Comparison of ENCODE assay signal across 8 cellular contexts in the genomic region with DNA sequence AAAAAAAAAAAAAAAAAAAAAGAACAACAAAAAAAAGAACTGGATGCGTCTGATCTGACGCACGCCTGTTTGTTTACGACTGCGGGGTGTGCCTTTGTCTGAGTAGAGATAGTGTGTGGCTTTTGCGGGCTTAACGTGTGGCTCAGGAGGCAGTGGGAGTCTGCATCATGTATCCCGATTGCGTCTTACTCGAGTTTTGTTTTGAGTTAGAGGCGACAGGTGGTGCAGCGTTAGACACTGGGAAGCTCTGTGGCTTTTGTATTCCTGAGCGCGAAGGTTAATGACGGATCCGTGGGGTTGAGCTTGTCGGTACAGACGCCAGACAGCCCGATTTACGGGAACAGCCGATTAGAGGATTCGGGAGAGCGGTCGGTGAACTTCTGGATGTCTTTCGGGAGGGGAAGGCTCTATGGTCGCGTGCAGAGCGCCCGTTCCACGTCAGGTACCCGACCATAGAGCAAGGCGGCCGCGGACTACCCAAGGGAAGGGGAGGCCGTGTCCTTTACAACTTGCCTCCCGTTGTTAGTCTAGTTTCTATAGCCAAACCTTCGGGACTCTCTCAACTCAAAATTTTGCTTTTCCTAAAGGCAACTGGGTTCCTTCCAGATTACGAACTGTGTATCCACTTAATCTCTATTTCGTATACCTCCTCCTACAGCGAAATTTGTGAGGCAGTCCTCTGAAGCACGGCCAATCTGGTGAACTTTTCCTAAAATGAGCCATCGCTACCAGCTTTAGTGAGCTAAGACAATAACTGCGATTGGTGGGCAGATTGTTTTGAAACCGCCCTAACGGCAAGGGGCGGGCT. TPM values are rescaled to one million over a fixed set of nuclear protein-coding genes. Genes with fewer than 3 reads are reported as not detected.
A peak's percentile ranks its signal among the peaks of the same experiment; 100 is the strongest.
DNase-seq lines count a peak whose midpoint lies in the region; ATAC-seq and TF ChIP-seq lines count a peak whose summit lies in the region.

No MANE protein-coding gene starts in this region.

- intact Hi-C loops in mammary epithelial cell (cut with micrococcal nuclease): loop anchor here (5.0 kb wide), 3 partner anchors 89 to 601 kb away; a partner anchor contains a TSS

- peak overlapping the region; percentile 91 for H3K27ac ChIP-seq in DOHH2 (ENCODE audit: low read depth, low read length)
- H3K27ac ChIP-seq in mammary epithelial cell (ENCODE audit: insufficient read depth, low read depth, low read length): peak overlapping the region; percentile 92

- H3K9ac ChIP-seq in mammary epithelial cell (ENCODE audit: insufficient read depth, low read length): peak overlapping the region; percentile 95

- H3K79me2 ChIP-seq in DOHH2 (ENCODE audit: control insufficient read depth, low read length) (peaks cover 46% of the 10 kb centered on the region), mammary epithelial cell (ENCODE audit: insufficient read depth, low read length) (peaks cover 48% of the 10 kb centered on the region)

- peak; percentile 8 for ATAC-seq in GM21737 (IDR thresholded peaks at IDR 0.05; ENCODE audit: unreplicated experiment)

- CTCF ChIA-PET in mammary epithelial cell (lab: Charles Lee; ENCODE audit: low non-redundant PET): interaction anchor here (0.7 kb wide), 1 partner anchor 168 kb away, joined by 8 read pairs; no protein-coding TSS in a partner anchor

- no peak for TF ChIP-seq CTCF in DOHH2 (IDR thresholded peaks at IDR 0.05; ENCODE audit: low read depth, low read length, poor library complexity, severe bottlenecking)
- no peak for TF ChIP-seq CTCF in WI38 (IDR thresholded peaks at IDR 0.05; ENCODE audit: low read depth, low read length)
- no peak for TF ChIP-seq CTCF in mammary epithelial cell (conservative IDR thresholded peaks at IDR 0.05 in 1 of 2, IDR thresholded peaks at IDR 0.05 in 1 of 2; ENCODE audit: extremely low read depth in 1 of 2, insufficient read depth in 1 of 2, low read depth in 1 of 2, low read length in 2 of 2)
- TF ChIP-seq CTCF in kidney epithelial cell (IDR thresholded peaks at IDR 0.05; ENCODE audit: insufficient read depth, low read length, poor library complexity, severe bottlenecking): no peak

- H3K4me3 ChIP-seq in DOHH2 (ENCODE audit: low read length) (peak overlapping the region; percentile 91), WI38 (ENCODE audit: low read depth, low read length) (peak overlapping the region; percentile 71), mammary epithelial cell (replicated peaks in 1 of 3; ENCODE audit: insufficient read depth in 1 of 3, low read depth in 2 of 3, low read length in 3 of 3) (peak overlapping the region; percentile 55 to 76 (median 69)), kidney epithelial cell (ENCODE audit: low read depth, low read length) (peak overlapping the region; percentile 67)

- H3K9me2 ChIP-seq in DOHH2 (replicated peaks; ENCODE audit: control insufficient read depth, low read length): no peaks in the 10 kb centered on the region

- H3F3A ChIP-seq in DOHH2 (ENCODE audit: control insufficient read depth, insufficient read depth): peaks cover 8% of the 10 kb centered on the region; the same call in 1 of the 2 replicates

- H3K36me3 ChIP-seq in DOHH2 (ENCODE audit: control insufficient read depth, low read length) (peaks cover 44% of the 10 kb centered on the region), mammary epithelial cell (ENCODE audit: insufficient read depth, low read length) (peaks cover 20% of the 10 kb centered on the region), kidney epithelial cell (ENCODE audit: control insufficient read depth, insufficient read depth, low read length) (peaks cover 4% of the 10 kb centered on the region)

- H3K4me2 ChIP-seq in DOHH2 (ENCODE audit: low read length) (peak overlapping the region; percentile 77), mammary epithelial cell (ENCODE audit: insufficient read depth, low read depth, low read length) (peak overlapping the region; percentile 86)

- no peaks in the 10 kb centered on the region for H3K9me3 ChIP-seq in DOHH2 (ENCODE audit: control insufficient read depth, insufficient read depth, low read length)
- no peaks in the 10 kb centered on the region for H3K9me3 ChIP-seq in mammary epithelial cell (replicated peaks; ENCODE audit: insufficient read depth, low read length)

- peak overlapping the region; percentile 66 for H2AFZ ChIP-seq in mammary epithelial cell (ENCODE audit: low read depth, low read length)

- peaks cover 26% of the 10 kb centered on the region for H3K4me1 ChIP-seq in DOHH2 (ENCODE audit: control insufficient read depth, low read length)
- peaks cover 20% of the 10 kb centered on the region for H3K4me1 ChIP-seq in mammary epithelial cell (ENCODE audit: insufficient read depth, low read length)

- TSS peak; percentile 31 for BruUV-seq in mammary epithelial cell (replicated peaks; lab: Mats Ljungman, UMichigan)

- dilution Hi-C loops in mammary epithelial cell (cut with HindIII; ENCODE audit: low sequenced_read_pairs): no loop called here

- H3K27me3 ChIP-seq in DOHH2 (ENCODE audit: control insufficient read depth, low read length) (peaks cover 7% of the 10 kb centered on the region; the same call in 1 of the 2 replicates), mammary epithelial cell (ENCODE audit: insufficient read depth, low read length) (no peaks in the 10 kb centered on the region), kidney epithelial cell (ENCODE audit: control insufficient read depth, insufficient read depth, low read length) (no peaks in the 10 kb centered on the region)

- DNase-seq in NAMALWA (ENCODE audit: low spot score) (peak; percentile 81), mammary epithelial cell (peak; percentile 69), kidney epithelial cell (ENCODE audit: low read depth) (no peak), globus pallidus (ENCODE audit: low spot score) (no peak)
- DNase-seq in stimulated activated CD4-positive, alpha-beta T cell treated with anti-CD3 and anti-CD28 coated beads, Interleukin-1b, Interleukin-23, amount 100 ng/mL, for 4 hours (ENCODE audit: low read depth in 2 of 2): peak; percentile 40 to 51

- WGBS in mammary epithelial cell (ENCODE audit: low coverage, missing lambda C conversion rate): 2% methylated on average over 34 of the region's 46 CpGs

- in situ Hi-C loops in mammary epithelial cell (cut with MboI; ENCODE audit: low sequenced_read_pairs in 2 of 2): loop anchor here (5.0 kb wide), 2 partner anchors 41 to 61 kb away; no protein-coding TSS in a partner anchor

- H4K20me1 ChIP-seq in DOHH2 (ENCODE audit: control insufficient read depth, insufficient read depth, low read depth, low read length) (peaks cover 15% of the 10 kb centered on the region), mammary epithelial cell (ENCODE audit: insufficient read depth, low read length) (no peaks in the 10 kb centered on the region)

RNA-seq across cellular contexts. Expression of a gene that starts 0.9 kb away (rescaled TPM):
- total RNA-seq in mammary epithelial cell: 100 to 1,000 TPM in 1 of 2 donors, 10 to 100 TPM in 1; 80.7 to 175 TPM
- 38.8 TPM for polyA plus RNA-seq in mammary epithelial cell
- 148 TPM for polyA minus RNA-seq in mammary epithelial cell
- 132 and 142 TPM in 2 replicates for total RNA-seq in kidney epithelial cell

RNA-seq across cellular contexts. Expression of a gene that starts 44.2 kb away (rescaled TPM):
- 100 to 1,000 TPM; 121 to 141 TPM for total RNA-seq in mammary epithelial cell
- polyA plus RNA-seq in mammary epithelial cell: 57.3 TPM
- 460 TPM for polyA minus RNA-seq in mammary epithelial cell
- total RNA-seq in kidney epithelial cell: 128 and 138 TPM in 2 replicates

RNA-seq across cellular contexts. Expression of a gene that starts 46.7 kb away (rescaled TPM):
- total RNA-seq in mammary epithelial cell (10 to 100 TPM; 10.8 to 24.8 TPM), kidney epithelial cell (14.8 and 17.3 TPM in 2 replicates)
- 9.5 TPM for polyA plus RNA-seq in mammary epithelial cell
- 34.4 TPM for polyA minus RNA-seq in mammary epithelial cell

Comparison
In these comparisons a context has a peak if more than half of its experiments do, and no peak if none do; other contexts are left out.
1. DNase-seq: peak in NAMALWA (single experiment), mammary epithelial cell (single experiment) and stimulated activated CD4-positive, alpha-beta T cell treated with anti-CD3 and anti-CD28 coated beads, Interleukin-1b, Interleukin-23, amount 100 ng/mL, for 4 hours (2 of 2); none in kidney epithelial cell (single experiment) and globus pallidus (single experiment).
2. Peak in every context shown above with its lines, with median percentiles within 50 percentile points of each other: H3K4me3 ChIP-seq.